In genomic region chr19:46270521-46271256, GRCh38 we compare ENCODE assay signal across 19 cellular contexts. TPM values are rescaled to one million over a fixed set of nuclear protein-coding genes. Genes with fewer than 3 reads are reported as not detected.
DNase-seq lines count a peak whose midpoint lies in the region; ATAC-seq and TF ChIP-seq lines count a peak whose summit lies in the region.
"Had no signal": no experiment of that assay in that cellular context is flagged by ENCODE, and none has a peak within 500 bp of the region (broad histone marks: within the 10 kb centered on the region; RNA-seq: fewer than 3 reads in every experiment).

No MANE protein-coding gene starts in this region.

- H3K9me3 ChIP-seq in RWPE2 (ENCODE audit: severe bottlenecking) = no peaks in the 10 kb centered on the region
- H3K9me3 ChIP-seq in hepatocyte (ENCODE audit: low read depth) = no peaks in the 10 kb centered on the region
- H3K9me3 ChIP-seq: BE2C had no signal

- TF ChIP-seq CTCF in GM23338 (conservative IDR thresholded peaks at IDR 0.05; ENCODE audit: low read depth in 2 of 2) = no peak
- no peak for TF ChIP-seq CTCF in RWPE2 (IDR thresholded peaks at IDR 0.05; ENCODE audit: poor library complexity, severe bottlenecking)
- no peak for TF ChIP-seq CTCF in hepatocyte (IDR thresholded peaks at IDR 0.05; ENCODE audit: poor library complexity)
- TF ChIP-seq CTCF in osteocyte (IDR thresholded peaks at IDR 0.05) = no peak

- no peaks in the 10 kb centered on the region for H4K20me1 ChIP-seq in GM23338 (replicated peaks; ENCODE audit: insufficient read depth)
- H4K20me1 ChIP-seq in hepatocyte (ENCODE audit: insufficient read depth, poor library complexity, severe bottlenecking) = no peaks in the 10 kb centered on the region

- H3K4me1 Mint-ChIP-seq in GM23338 = peaks cover 27% of the 10 kb centered on the region
- peaks cover 20% of the 10 kb centered on the region for H3K4me1 Mint-ChIP-seq in osteocyte (ENCODE audit: unreplicated experiment)

- H3K79me2 ChIP-seq in GM23338 (replicated peaks; ENCODE audit: insufficient read depth) (no peaks in the 10 kb centered on the region), hepatocyte (no peaks in the 10 kb centered on the region)

- H3K9me3 Mint-ChIP-seq in GM23338 (no peaks in the 10 kb centered on the region), osteocyte (ENCODE audit: unreplicated experiment) (no peaks in the 10 kb centered on the region)
- H3K9me3 Mint-ChIP-seq: IgD-negative memory B cell had no signal

- 0 out of 2 replicates have a peak, but pooled peaks cover 6% of the 10 kb centered on the region for H3F3A ChIP-seq in GM23338 (replicated peaks; ENCODE audit: low read depth)

- H3K4me3 ChIP-seq in GM23338 = peak overlapping the region; percentile 16
- no peak overlapping the region for H3K4me3 ChIP-seq in RWPE2 (ENCODE audit: severe bottlenecking)
- no peak overlapping the region for H3K4me3 ChIP-seq in hepatocyte

- DNase-seq in GM23338 (ENCODE audit: low spot score) (peak; percentile 66), RWPE2 (ENCODE audit: low spot score) (no peak), hepatocyte (ENCODE audit: low spot score) (no peak), osteocyte (ENCODE audit: extremely low spot score, unreplicated experiment) (no peak)
- DNase-seq in stimulated activated CD4-positive, alpha-beta T cell treated with anti-CD3 and anti-CD28 coated beads, Interleukin-2, amount 100 ng/mL, for 24 hours = no peak
- DNase-seq: BE2C, COR-L47, DMS53, H7, NCI-H1930, NCI-H2171 treated with DMSO at 0.1 percent for 48 hours, NCI-H82 had no signal

- H3K27me3 ChIP-seq in GM23338 (ENCODE audit: insufficient read depth) (no peaks in the 10 kb centered on the region), RWPE2 (ENCODE audit: insufficient read depth, poor library complexity, severe bottlenecking) (no peaks in the 10 kb centered on the region), hepatocyte (no peaks in the 10 kb centered on the region)

- H2AFZ ChIP-seq in GM23338 (no peak overlapping the region), hepatocyte (peak overlapping the region; percentile 37)

- H3K27ac Mint-ChIP-seq in GM23338 = peak overlapping the region; percentile 86
- H3K27ac Mint-ChIP-seq in osteocyte (ENCODE audit: unreplicated experiment) = peak overlapping the region; percentile 48
- H3K27ac Mint-ChIP-seq: IgD-negative memory B cell had no signal

- peak; percentile 85 for ATAC-seq in GM23338
- no peak for ATAC-seq in RWPE2 (ENCODE audit: low read depth)
- ATAC-seq in GM19324 (IDR thresholded peaks at IDR 0.05; ENCODE audit: low FRiP score, unreplicated experiment) = no peak
- ATAC-seq in GM21619 (IDR thresholded peaks at IDR 0.05; ENCODE audit: unreplicated experiment) = no peak
- no peak for ATAC-seq in GM21381 (IDR thresholded peaks at IDR 0.05; ENCODE audit: unreplicated experiment)

- H3K36me3 ChIP-seq in GM23338 (ENCODE audit: insufficient read depth) = no peaks in the 10 kb centered on the region
- H3K36me3 ChIP-seq in RWPE2 (ENCODE audit: low read depth) = no peaks in the 10 kb centered on the region
- H3K36me3 ChIP-seq in hepatocyte (replicated peaks; ENCODE audit: insufficient read depth, low read depth) = no peaks in the 10 kb centered on the region
- H3K36me3 ChIP-seq: BE2C had no signal

- peak overlapping the region; percentile 58 for H3K4me2 ChIP-seq in GM23338
- H3K4me2 ChIP-seq in hepatocyte = peak overlapping the region; percentile 12

- H3K27me3 Mint-ChIP-seq in GM23338 (ENCODE audit: insufficient read depth, low read depth, poor library complexity) (peaks cover 2% of the 10 kb centered on the region), osteocyte (ENCODE audit: unreplicated experiment) (peaks cover 25% of the 10 kb centered on the region)

- 40% methylated on average over 17 of the region's 17 CpGs for WGBS in hepatocyte (ENCODE audit: low lambda C conversion rate, missing lambda C conversion rate)

- H3K4me3 Mint-ChIP-seq in GM23338 (peak overlapping the region; percentile 58), osteocyte (ENCODE audit: unreplicated experiment) (no peak overlapping the region)

- H3K27ac ChIP-seq in GM23338 (ENCODE audit: low read depth) (peak overlapping the region; percentile 82), RWPE2 (ENCODE audit: poor library complexity, severe bottlenecking) (peak overlapping the region; percentile 91), hepatocyte (peak overlapping the region; percentile 74)

- H3K9me2 ChIP-seq in GM23338 (ENCODE audit: insufficient read depth) (no peaks in the 10 kb centered on the region), hepatocyte (replicated peaks; ENCODE audit: insufficient read depth) (no peaks in the 10 kb centered on the region)

- H3K36me3 Mint-ChIP-seq in GM23338 (ENCODE audit: low read depth) (no peaks in the 10 kb centered on the region), osteocyte (ENCODE audit: unreplicated experiment) (no peaks in the 10 kb centered on the region)

- H3K4me1 ChIP-seq in GM23338 (ENCODE audit: insufficient read depth) (peaks cover 22% of the 10 kb centered on the region), RWPE2 (ENCODE audit: insufficient read depth, poor library complexity, severe bottlenecking) (peaks cover 13% of the 10 kb centered on the region), hepatocyte (ENCODE audit: insufficient read depth) (no peaks in the 10 kb centered on the region)
- H3K4me1 ChIP-seq: BE2C had no signal

TF ChIP-seq in GM23338, 12 proteins besides CTCF, POLR2A, EP300 and RAD21:
- no peak for TF ChIP-seq EZH2phosphoT487 (IDR thresholded peaks at IDR 0.05; ENCODE audit: unreplicated experiment)
- no peak for TF ChIP-seq CREB1 (CRISPR knock-in tag; IDR thresholded peaks at IDR 0.05; ENCODE audit: low read depth)
- TF ChIP-seq NANOG (IDR thresholded peaks at IDR 0.05; ENCODE audit: borderline replicate concordance) = peak; percentile 42
- TF ChIP-seq STAT1 (IDR thresholded peaks at IDR 0.05; ENCODE audit: unreplicated experiment) = no peak

RNA-seq across cellular contexts. Expression of gene HIF3A, which starts 26.2 kb away (rescaled TPM):
- total RNA-seq in GM23338 (2014; rRNA removed; shearing (Covaris generic)) = 34.1 and 70.5 TPM in 2 replicates
- 20.4 and 20.8 TPM in 2 replicates for polyA plus RNA-seq in GM23338 (2016; fragmentation: Nextera tagmentation; extraction: Ambion mirVana)
- total RNA-seq in hepatocyte = 54.6 and 56.8 TPM in 2 replicates
- 145 and 149 TPM in 2 replicates for polyA plus RNA-seq in hepatocyte
- total RNA-seq in osteocyte = 77.5 and 101 TPM in 2 replicates
- total RNA-seq: LHCN-M2, NCI-H460 had no signal
- polyA plus RNA-seq: IgD-negative memory B cell had no signal

RNA-seq across cellular contexts. Expression of gene IGFL1, which starts 41.1 kb away (rescaled TPM):
- not detected in 2 replicates for total RNA-seq in GM23338 (2014; rRNA removed; shearing (Covaris generic))
- polyA plus RNA-seq in GM23338 (2016; fragmentation: Nextera tagmentation; extraction: Ambion mirVana) = not detected in 2 replicates
- total RNA-seq in hepatocyte = not detected in 2 replicates
- polyA plus RNA-seq in hepatocyte = not detected in 2 replicates
- not detected in 2 replicates for total RNA-seq in osteocyte
- total RNA-seq: H7, LHCN-M2, NCI-H460 had no signal
- polyA plus RNA-seq: AG04450, IgD-negative memory B cell had no signal
